ENCODE assay signal across 9 cellular contexts in the genomic region with DNA sequence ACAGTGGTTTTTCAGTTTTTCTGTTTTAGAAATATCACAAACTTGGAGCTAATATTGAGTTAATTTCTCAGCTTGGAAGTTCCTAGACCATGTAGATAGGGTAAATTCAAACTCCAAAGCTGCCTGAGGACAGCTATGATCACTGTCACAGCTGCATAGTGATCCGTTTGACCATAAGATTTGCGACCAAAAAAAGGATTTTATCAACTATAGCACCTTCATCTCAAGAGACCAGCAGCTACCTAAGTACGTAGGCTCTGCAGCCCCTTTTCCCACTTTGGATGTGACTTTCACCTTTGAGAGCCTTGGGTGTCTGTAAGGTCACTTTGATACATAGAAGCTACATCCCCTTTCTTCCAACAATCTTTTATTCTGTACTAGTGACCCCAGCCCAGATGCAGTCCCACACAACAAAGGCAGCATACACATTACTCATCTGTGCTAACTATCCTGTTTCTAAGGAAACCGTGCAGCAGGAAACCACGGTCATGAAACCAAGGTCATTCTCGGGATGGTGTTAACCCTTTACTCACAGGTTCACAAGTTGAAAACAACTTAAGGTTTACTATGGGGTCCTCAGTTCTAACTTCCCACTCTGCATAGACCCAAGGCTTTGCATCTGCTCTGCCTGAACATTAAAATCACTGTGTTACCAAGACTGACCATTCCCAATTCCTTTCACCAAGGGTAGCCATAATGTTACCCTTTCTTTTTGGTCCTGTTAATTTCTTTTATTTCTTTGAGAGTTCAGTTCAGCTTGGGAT.
DNase-seq lines count a peak whose midpoint lies in the region; ATAC-seq lines count a peak whose summit lies in the region.
"Had no signal": no experiment of that assay in that cellular context is flagged by ENCODE, and none has a peak within 500 bp of the region (broad histone marks: within the 10 kb centered on the region; RNA-seq: fewer than 3 reads in every experiment).

No MANE protein-coding gene starts in this region.

- H3K36me3 Mint-ChIP-seq in activated T-helper 1 cell treated with anti-CD3 and anti-CD28 coated beads, Interleukin-12 subunit alpha, Interleukin-12 subunit beta, Interleukin-2, Interleukin-4 antibody, amounts not matched to agents 30 ng/mL and 10 ng/mL and 1 ng/mL, durations not matched to agents 14 hours and 24 hours and 36 hours (ENCODE audit: low read depth) = no peaks in the 10 kb centered on the region

- H3K4me3 Mint-ChIP-seq in activated T-helper 1 cell treated with anti-CD3 and anti-CD28 coated beads, Interleukin-12 subunit alpha, Interleukin-12 subunit beta, Interleukin-2, Interleukin-4 antibody, amounts not matched to agents 30 ng/mL and 10 ng/mL and 1 ng/mL, durations not matched to agents 14 hours and 24 hours and 36 hours = no peak overlapping the region

- peak; percentile 63 for DNase-seq in COR-L47 (lab: John Stamatoyannopoulos, UW)
- DNase-seq in activated T-helper 1 cell treated with anti-CD3 and anti-CD28 coated beads, Interleukin-12 subunit alpha, Interleukin-12 subunit beta, Interleukin-2, Interleukin-4 antibody, amounts not matched to agents 30 ng/mL and 10 ng/mL and 1 ng/mL, durations not matched to agents 14 hours and 24 hours and 36 hours (ENCODE audit: low spot score) = peak; percentile 3
- DNase-seq in kidney glomerular epithelial cell (lab: John Stamatoyannopoulos, UW) = peak; percentile 45
- DNase-seq in NCI-H524 (lab: John Stamatoyannopoulos, UW) = no peak
- DNase-seq in activated CD4-positive, CD25-positive, alpha-beta regulatory T cell treated with anti-CD3 and anti-CD28 coated beads, Interleukin-2, amount 50 U/mL, for 72 hours = no peak
- DNase-seq: activated CD8-positive, alpha-beta memory T cell treated with anti-CD3 and anti-CD28 coated beads for 24 hours had no signal

- intact Hi-C loops in activated T-helper 1 cell treated with anti-CD3 and anti-CD28 coated beads, Interleukin-12 subunit alpha, Interleukin-12 subunit beta, Interleukin-2, Interleukin-4 antibody, amounts not matched to agents 30 ng/mL and 10 ng/mL and 1 ng/mL, durations not matched to agents 14 hours and 24 hours and 36 hours (cut with micrococcal nuclease) = no loop called here

- peak overlapping the region; percentile 8 for H3K27ac Mint-ChIP-seq in activated T-helper 1 cell treated with anti-CD3 and anti-CD28 coated beads, Interleukin-12 subunit alpha, Interleukin-12 subunit beta, Interleukin-2, Interleukin-4 antibody, amounts not matched to agents 30 ng/mL and 10 ng/mL and 1 ng/mL, durations not matched to agents 14 hours and 24 hours and 36 hours

- peak; percentile 61 for ATAC-seq in HG02981 (IDR thresholded peaks at IDR 0.05; ENCODE audit: unreplicated experiment)
- no peak for ATAC-seq in GM21576 (IDR thresholded peaks at IDR 0.05; ENCODE audit: unreplicated experiment)
- no peak for ATAC-seq in GM19324 (IDR thresholded peaks at IDR 0.05; ENCODE audit: low FRiP score, unreplicated experiment)

- peaks cover 11% of the 10 kb centered on the region for H3K4me1 Mint-ChIP-seq in activated T-helper 1 cell treated with anti-CD3 and anti-CD28 coated beads, Interleukin-12 subunit alpha, Interleukin-12 subunit beta, Interleukin-2, Interleukin-4 antibody, amounts not matched to agents 30 ng/mL and 10 ng/mL and 1 ng/mL, durations not matched to agents 14 hours and 24 hours and 36 hours (ENCODE audit: low read depth)

- H3K27me3 Mint-ChIP-seq in activated T-helper 1 cell treated with anti-CD3 and anti-CD28 coated beads, Interleukin-12 subunit alpha, Interleukin-12 subunit beta, Interleukin-2, Interleukin-4 antibody, amounts not matched to agents 30 ng/mL and 10 ng/mL and 1 ng/mL, durations not matched to agents 14 hours and 24 hours and 36 hours (ENCODE audit: insufficient read depth) = no peaks in the 10 kb centered on the region

- no peaks in the 10 kb centered on the region for H3K9me3 Mint-ChIP-seq in activated T-helper 1 cell treated with anti-CD3 and anti-CD28 coated beads, Interleukin-12 subunit alpha, Interleukin-12 subunit beta, Interleukin-2, Interleukin-4 antibody, amounts not matched to agents 30 ng/mL and 10 ng/mL and 1 ng/mL, durations not matched to agents 14 hours and 24 hours and 36 hours

Comparison
In these comparisons a context has a peak if more than half of its experiments do, and no peak if none do; other contexts are left out.
1. DNase-seq: peak in COR-L47 (single experiment), activated T-helper 1 cell treated with anti-CD3 and anti-CD28 coated beads, Interleukin-12 subunit alpha, Interleukin-12 subunit beta, Interleukin-2, Interleukin-4 antibody, amounts not matched to agents 30 ng/mL and 10 ng/mL and 1 ng/mL, durations not matched to agents 14 hours and 24 hours and 36 hours (single experiment) and kidney glomerular epithelial cell (single experiment); none in NCI-H524 (0 of 2) and activated CD4-positive, CD25-positive, alpha-beta regulatory T cell treated with anti-CD3 and anti-CD28 coated beads, Interleukin-2, amount 50 U/mL, for 72 hours (single experiment).